In genomic region chr22:18155546-18155945, GRCh38 we compare ENCODE assay signal across 1 cellular context. TPM values are rescaled to one million over a fixed set of nuclear protein-coding genes. Genes with fewer than 3 reads are reported as not detected.
"Had no signal": no experiment of that assay in that cellular context is flagged by ENCODE, and none has a peak within 500 bp of the region (broad histone marks: within the 10 kb centered on the region; RNA-seq: fewer than 3 reads in every experiment).

No MANE protein-coding gene starts in this region.

RNA-seq across cellular contexts. Expression of gene TUBA8, which starts 44.9 kb away (rescaled TPM):
- total RNA-seq: MCF 10A had no signal
